8 cellular contexts compared by ENCODE assay signal in genomic region chr15:22148109-22148508, GRCh38.
DNase-seq lines count a peak whose midpoint lies in the region; ATAC-seq and TF ChIP-seq lines count a peak whose summit lies in the region.
"Not testable (repeated sequence)": the region's sequence is repeated elsewhere in the genome, so short reads cannot be mapped to it uniquely, and the experiment has no call there.

No MANE protein-coding gene starts in this region.

- not testable (repeated sequence) for TF ChIP-seq CTCF in CD8-positive, alpha-beta T cell (IDR thresholded peaks at IDR 0.05); activated CD8-positive, alpha-beta T cell treated with anti-CD3 and anti-CD28 coated beads for 36 hours (IDR thresholded peaks at IDR 0.05)

- ATAC-seq in CD8-positive, alpha-beta T cell = peak; percentile 97
- ATAC-seq in GM19025 (IDR thresholded peaks at IDR 0.05; ENCODE audit: low read depth, unreplicated experiment) (peak; percentile 87), GM21381 (IDR thresholded peaks at IDR 0.05; ENCODE audit: unreplicated experiment) (peak; percentile 75), HG02623 (IDR thresholded peaks at IDR 0.05; ENCODE audit: unreplicated experiment) (peak; percentile 97), HG03045 (IDR thresholded peaks at IDR 0.05; ENCODE audit: unreplicated experiment) (peak; percentile 56), HG03439 (IDR thresholded peaks at IDR 0.05; ENCODE audit: unreplicated experiment) (peak; percentile 98), naive B cell (ENCODE audit: low read depth in 2 of 2) (peak; percentile 97 to 100)
- peak; percentile 100 for ATAC-seq in activated CD8-positive, alpha-beta T cell treated with anti-CD3 and anti-CD28 coated beads for 36 hours

- intact Hi-C loops in CD8-positive, alpha-beta T cell (cut with DNase I, micrococcal nuclease); activated CD8-positive, alpha-beta T cell treated with anti-CD3 and anti-CD28 coated beads for 36 hours (cut with micrococcal nuclease): not testable (repeated sequence)

- H3K27me3 ChIP-seq in CD8-positive, alpha-beta T cell (ENCODE audit: insufficient read depth, low read length) = not testable (repeated sequence)

- not testable (repeated sequence) for H3K9me3 Mint-ChIP-seq in CD8-positive, alpha-beta T cell; activated CD8-positive, alpha-beta T cell treated with anti-CD3 and anti-CD28 coated beads for 36 hours; naive B cell

- not testable (repeated sequence) for H3K4me1 ChIP-seq in CD8-positive, alpha-beta T cell (ENCODE audit: insufficient read depth, low read length)

- H3K36me3 Mint-ChIP-seq in CD8-positive, alpha-beta T cell; activated CD8-positive, alpha-beta T cell treated with anti-CD3 and anti-CD28 coated beads for 36 hours (ENCODE audit: low read depth); naive B cell: not testable (repeated sequence)

- not testable (repeated sequence) for H3K27me3 Mint-ChIP-seq in CD8-positive, alpha-beta T cell (ENCODE audit: low read depth); activated CD8-positive, alpha-beta T cell treated with anti-CD3 and anti-CD28 coated beads for 36 hours; naive B cell

- not testable (repeated sequence) for H3K4me3 Mint-ChIP-seq in CD8-positive, alpha-beta T cell; activated CD8-positive, alpha-beta T cell treated with anti-CD3 and anti-CD28 coated beads for 36 hours; naive B cell

- POLR2A ChIA-PET in CD8-positive, alpha-beta T cell (lab: Charles Lee); activated CD8-positive, alpha-beta T cell treated with anti-CD3 and anti-CD28 coated beads for 36 hours (lab: Charles Lee): not testable (repeated sequence)

- H3K36me3 ChIP-seq in CD8-positive, alpha-beta T cell (ENCODE audit: insufficient read depth, low read length) = not testable (repeated sequence)

- H3K9me3 ChIP-seq in CD8-positive, alpha-beta T cell (ENCODE audit: low read length) = not testable (repeated sequence)

- H3K27ac ChIP-seq in CD8-positive, alpha-beta T cell (ENCODE audit: low read depth, low read length) = not testable (repeated sequence)

- not testable (repeated sequence) for H3K27ac Mint-ChIP-seq in CD8-positive, alpha-beta T cell; activated CD8-positive, alpha-beta T cell treated with anti-CD3 and anti-CD28 coated beads for 36 hours; naive B cell

- CTCF ChIA-PET in CD8-positive, alpha-beta T cell (lab: Charles Lee); activated CD8-positive, alpha-beta T cell treated with anti-CD3 and anti-CD28 coated beads for 36 hours (lab: Charles Lee): not testable (repeated sequence)

- H3K4me3 ChIP-seq in CD8-positive, alpha-beta T cell (ENCODE audit: low read depth, low read length) = not testable (repeated sequence)

- not testable (repeated sequence) for H3K4me1 Mint-ChIP-seq in CD8-positive, alpha-beta T cell (ENCODE audit: low read depth); activated CD8-positive, alpha-beta T cell treated with anti-CD3 and anti-CD28 coated beads for 36 hours (ENCODE audit: low read depth); naive B cell

- DNase-seq in CD8-positive, alpha-beta T cell; activated CD8-positive, alpha-beta T cell treated with anti-CD3 and anti-CD28 coated beads for 36 hours; naive B cell: not testable (repeated sequence)
